ENCODE assay signal across 11 cellular contexts in the genomic region with DNA sequence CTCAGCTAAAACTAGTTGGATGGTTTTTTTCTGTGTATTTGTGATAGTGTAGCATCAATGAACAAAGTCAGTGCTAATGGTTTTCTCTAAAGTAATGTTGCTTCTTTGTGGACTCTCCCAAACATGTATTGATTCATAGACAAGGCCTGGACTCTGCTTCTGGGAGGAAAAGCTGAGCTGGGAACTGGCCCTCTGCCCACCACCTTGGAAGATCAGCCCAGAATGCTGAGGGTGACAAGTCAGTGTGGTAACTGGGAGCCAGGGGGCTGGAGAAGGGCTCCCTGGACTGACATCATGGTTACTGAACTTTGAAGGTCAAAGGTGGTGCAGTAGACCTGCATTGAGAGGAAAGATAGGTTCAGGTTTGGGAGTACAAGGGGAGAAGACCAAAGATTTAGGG. TPM values are rescaled to one million over a fixed set of nuclear protein-coding genes. Genes with fewer than 3 reads are reported as not detected.
DNase-seq lines count a peak whose midpoint lies in the region; ATAC-seq and TF ChIP-seq lines count a peak whose summit lies in the region.
"Had no signal": no experiment of that assay in that cellular context is flagged by ENCODE, and none has a peak within 500 bp of the region (broad histone marks: within the 10 kb centered on the region; RNA-seq: fewer than 3 reads in every experiment).

No MANE protein-coding gene starts in this region.

- TF ChIP-seq POLR2A in upper lobe of left lung (IDR thresholded peaks at IDR 0.05), result no peak

- in situ Hi-C loops in GM13976 (cut with MboI; ENCODE audit: low sequenced_read_pairs, unreplicated experiment), result loop anchor here (25.0 kb wide), 1 partner anchor 390 kb away; the partner anchor contains the start of gene COX17

- intact Hi-C loops in dendritic cell treated with granulocyte-macrophage colony-stimulating factor and Interleukin-4, amounts not matched to agents 40 ng/mL and 50 ng/mL, for 4 days (cut with micrococcal nuclease), result no loop called here

- ATAC-seq in upper lobe of left lung (ENCODE audit: low FRiP score in 2 of 2), result no peak
- ATAC-seq: esophagus mucosa had no signal

- H3K4me3 Mint-ChIP-seq in activated naive CD8-positive, alpha-beta T cell, result peak overlapping the region; percentile 92
- H3K4me3 Mint-ChIP-seq in activated naive CD8-positive, alpha-beta T cell treated with anti-CD3 and anti-CD28 coated beads for 36 hours, result no peak overlapping the region
- H3K4me3 Mint-ChIP-seq in dendritic cell treated with granulocyte-macrophage colony-stimulating factor and Interleukin-4, amounts not matched to agents 40 ng/mL and 50 ng/mL, for 4 days, result peak overlapping the region; percentile 82
- no peak overlapping the region for H3K4me3 Mint-ChIP-seq in mesothelial cell of epicardium
- H3K4me3 Mint-ChIP-seq: activated naive CD8-positive, alpha-beta T cell treated with anti-CD3 and anti-CD28 coated beads, Interleukin-2, amount 10 ng/mL, durations not matched to agents 7 days and 5 days had no signal

- H3K27ac Mint-ChIP-seq in activated naive CD8-positive, alpha-beta T cell, result peak overlapping the region; percentile 22
- H3K27ac Mint-ChIP-seq in activated naive CD8-positive, alpha-beta T cell treated with anti-CD3 and anti-CD28 coated beads for 36 hours, result no peak overlapping the region
- peak overlapping the region; percentile 94 for H3K27ac Mint-ChIP-seq in dendritic cell treated with granulocyte-macrophage colony-stimulating factor and Interleukin-4, amounts not matched to agents 40 ng/mL and 50 ng/mL, for 4 days
- H3K27ac Mint-ChIP-seq in mesothelial cell of epicardium, result peak overlapping the region; percentile 74
- H3K27ac Mint-ChIP-seq: activated naive CD8-positive, alpha-beta T cell treated with anti-CD3 and anti-CD28 coated beads, Interleukin-2, amount 10 ng/mL, durations not matched to agents 7 days and 5 days had no signal

- no peaks in the 10 kb centered on the region for H3K27me3 Mint-ChIP-seq in activated naive CD8-positive, alpha-beta T cell
- H3K27me3 Mint-ChIP-seq in activated naive CD8-positive, alpha-beta T cell treated with anti-CD3 and anti-CD28 coated beads for 36 hours, result no peaks in the 10 kb centered on the region
- H3K27me3 Mint-ChIP-seq in dendritic cell treated with granulocyte-macrophage colony-stimulating factor and Interleukin-4, amounts not matched to agents 40 ng/mL and 50 ng/mL, for 4 days, result no peaks in the 10 kb centered on the region
- no peaks in the 10 kb centered on the region for H3K27me3 Mint-ChIP-seq in mesothelial cell of epicardium (ENCODE audit: low read depth)

- no peaks in the 10 kb centered on the region for H3K9me3 ChIP-seq in upper lobe of left lung

- no peak for TF ChIP-seq EP300 in upper lobe of left lung (IDR thresholded peaks at IDR 0.05)

- peaks cover 0 to 18% (median 0%) of the 10 kb centered on the region in 4 donors for H3K36me3 ChIP-seq in upper lobe of left lung

- TF ChIP-seq CTCF in mesothelial cell of epicardium (IDR thresholded peaks at IDR 0.05; ENCODE audit: unreplicated experiment) (no peak), upper lobe of left lung (IDR thresholded peaks at IDR 0.05) (no peak), GM13976 (IDR thresholded peaks at IDR 0.05; ENCODE audit: borderline replicate concordance, control extremely low read depth, extremely low read depth, insufficient read depth, missing control alignments) (no peak)

- H3K4me1 Mint-ChIP-seq in activated naive CD8-positive, alpha-beta T cell (ENCODE audit: low read depth), result peaks cover 56% of the 10 kb centered on the region
- peaks cover 59% of the 10 kb centered on the region for H3K4me1 Mint-ChIP-seq in activated naive CD8-positive, alpha-beta T cell treated with anti-CD3 and anti-CD28 coated beads for 36 hours
- peaks cover 68% of the 10 kb centered on the region for H3K4me1 Mint-ChIP-seq in dendritic cell treated with granulocyte-macrophage colony-stimulating factor and Interleukin-4, amounts not matched to agents 40 ng/mL and 50 ng/mL, for 4 days (ENCODE audit: low read depth)
- peaks cover 51% of the 10 kb centered on the region for H3K4me1 Mint-ChIP-seq in mesothelial cell of epicardium

- H3K27ac ChIP-seq in upper lobe of left lung, result peak overlapping the region; percentile 96 to 98 (median 98)
- H3K27ac ChIP-seq: VCaP had no signal

- H3K27me3 ChIP-seq in upper lobe of left lung, result no peaks in the 10 kb centered on the region

- H3K4me3 ChIP-seq in upper lobe of left lung, result peak overlapping the region in 3 of 4 donors; percentile 79 to 83 (median 79)

- DNase-seq in activated naive CD8-positive, alpha-beta T cell treated with anti-CD3 and anti-CD28 coated beads for 36 hours, result no peak
- DNase-seq in mesothelial cell of epicardium (ENCODE audit: low spot score in 2 of 2, unreplicated experiment in 2 of 2), result no peak
- DNase-seq in upper lobe of left lung, result no peak
- DNase-seq in hippocampal formation (lab: John Stamatoyannopoulos, UW), result no peak
- no peak for DNase-seq in NCI-H1694 (lab: John Stamatoyannopoulos, UW)
- DNase-seq in GM13976 (ENCODE audit: low spot score), result no peak
- DNase-seq: activated naive CD8-positive, alpha-beta T cell treated with anti-CD3 and anti-CD28 coated beads, Interleukin-2, amount 10 ng/mL, durations not matched to agents 7 days and 5 days had no signal

- H3K36me3 Mint-ChIP-seq in activated naive CD8-positive, alpha-beta T cell, result peaks cover 7% of the 10 kb centered on the region
- H3K36me3 Mint-ChIP-seq in activated naive CD8-positive, alpha-beta T cell treated with anti-CD3 and anti-CD28 coated beads for 36 hours, result peaks cover 11% of the 10 kb centered on the region
- peaks cover 58% of the 10 kb centered on the region for H3K36me3 Mint-ChIP-seq in dendritic cell treated with granulocyte-macrophage colony-stimulating factor and Interleukin-4, amounts not matched to agents 40 ng/mL and 50 ng/mL, for 4 days (ENCODE audit: low read depth)
- no peaks in the 10 kb centered on the region for H3K36me3 Mint-ChIP-seq in mesothelial cell of epicardium
- H3K36me3 Mint-ChIP-seq: activated naive CD8-positive, alpha-beta T cell treated with anti-CD3 and anti-CD28 coated beads, Interleukin-2, amount 10 ng/mL, durations not matched to agents 7 days and 5 days had no signal

- H3K9me3 Mint-ChIP-seq in activated naive CD8-positive, alpha-beta T cell (ENCODE audit: low read depth), result no peaks in the 10 kb centered on the region
- H3K9me3 Mint-ChIP-seq in activated naive CD8-positive, alpha-beta T cell treated with anti-CD3 and anti-CD28 coated beads for 36 hours, result no peaks in the 10 kb centered on the region
- H3K9me3 Mint-ChIP-seq in dendritic cell treated with granulocyte-macrophage colony-stimulating factor and Interleukin-4, amounts not matched to agents 40 ng/mL and 50 ng/mL, for 4 days, result no peaks in the 10 kb centered on the region
- H3K9me3 Mint-ChIP-seq in mesothelial cell of epicardium, result no peaks in the 10 kb centered on the region
- H3K9me3 Mint-ChIP-seq: activated naive CD8-positive, alpha-beta T cell treated with anti-CD3 and anti-CD28 coated beads, Interleukin-2, amount 10 ng/mL, durations not matched to agents 7 days and 5 days had no signal

- peaks cover 60 to 83% (median 73%) of the 10 kb centered on the region in 4 donors for H3K4me1 ChIP-seq in upper lobe of left lung

RNA-seq across cellular contexts. Expression of gene ARHGAP31, which starts 3.0 kb away (rescaled TPM):
- total RNA-seq in activated naive CD8-positive, alpha-beta T cell treated with anti-CD3 and anti-CD28 coated beads for 36 hours, result 1 to 10 TPM; 8.9 to 9.7 TPM
- 9.1 to 9.7 TPM (median 9.2 TPM) in 3 replicates for total RNA-seq in mesothelial cell of epicardium
- 10 to 100 TPM; 47.1 to 91.0 (median 66.2) TPM for total RNA-seq in upper lobe of left lung

RNA-seq across cellular contexts. Expression of gene B4GALT4, which starts 56.5 kb away (rescaled TPM):
- total RNA-seq in activated naive CD8-positive, alpha-beta T cell treated with anti-CD3 and anti-CD28 coated beads for 36 hours, result 10 to 100 TPM; 14.2 to 14.4 TPM
- total RNA-seq in mesothelial cell of epicardium (20.2 to 24.2 TPM (median 23.1 TPM) in 3 replicates), upper lobe of left lung (10 to 100 TPM in 5 of 6 donors, 1 to 10 TPM in 1; 7.3 to 24.3 (median 16.6) TPM)

Comparison
In these comparisons a context has a peak if more than half of its experiments do, and no peak if none do; other contexts are left out.
1. H3K4me3 Mint-ChIP-seq: peak in activated naive CD8-positive, alpha-beta T cell (single experiment) and dendritic cell treated with granulocyte-macrophage colony-stimulating factor and Interleukin-4, amounts not matched to agents 40 ng/mL and 50 ng/mL, for 4 days (single experiment); none in activated naive CD8-positive, alpha-beta T cell treated with anti-CD3 and anti-CD28 coated beads for 36 hours (single experiment) and mesothelial cell of epicardium (single experiment).